Comparison of ENCODE assay signal across 1 cellular context in genomic region chr20:62839816-62840215, GRCh38.
A peak's percentile ranks its signal among the peaks of the same experiment; 100 is the strongest.
TF ChIP-seq lines count a peak whose summit lies in the region.

No MANE protein-coding gene starts in this region.

TF ChIP-seq in HepG2, 621 proteins besides CTCF, POLR2A, EP300 and RAD21:
- TF ChIP-seq SAFB2 (CRISPR knock-in tag; IDR thresholded peaks at IDR 0.05; ENCODE audit: borderline replicate concordance, low read depth) (no peak), HNRNPL (IDR thresholded peaks at IDR 0.05; ENCODE audit: low read depth, low read length) (peak; percentile 80; the same call in 1 of the 2 replicates)
